ENCODE assay signal across 29 cellular contexts in the genomic region with DNA sequence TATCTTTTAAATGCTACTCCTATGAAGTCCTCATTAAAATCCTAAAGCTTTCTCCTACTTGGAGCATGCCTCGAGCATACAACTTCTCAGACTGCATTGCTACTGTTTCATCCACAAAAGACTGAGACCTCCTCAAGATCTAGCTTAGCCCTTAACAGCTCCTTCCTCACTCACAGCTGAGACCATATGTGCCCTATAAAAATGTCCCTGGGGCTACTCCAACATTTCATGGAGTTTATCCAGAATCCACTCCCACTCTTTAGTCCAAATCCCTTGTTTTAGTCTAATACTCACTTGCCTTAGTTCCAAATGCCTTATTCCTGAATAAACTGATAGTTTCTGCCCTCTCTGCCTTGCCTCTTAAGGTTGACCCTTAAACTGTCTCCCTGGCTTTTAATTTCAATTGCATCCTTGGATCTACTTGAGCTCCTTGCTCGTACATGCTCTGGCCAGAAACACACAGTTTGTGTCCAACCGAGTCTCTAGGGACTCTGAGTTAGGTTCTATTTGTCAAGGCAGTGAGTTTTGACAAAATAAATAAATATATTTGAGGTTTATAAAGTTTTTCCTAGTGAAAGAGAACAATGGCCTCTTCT. TPM values are rescaled to one million over a fixed set of nuclear protein-coding genes. Genes with fewer than 3 reads are reported as not detected.
A peak's percentile ranks its signal among the peaks of the same experiment; 100 is the strongest.
DNase-seq lines count a peak whose midpoint lies in the region; ATAC-seq and FAIRE-seq lines count a peak whose summit lies in the region.
"Had no signal": no experiment of that assay in that cellular context is flagged by ENCODE, and none has a peak within 500 bp of the region (broad histone marks: within the 10 kb centered on the region; RNA-seq: fewer than 3 reads in every experiment).

No MANE protein-coding gene starts in this region.

- no peaks in the 10 kb centered on the region for H3K9me3 ChIP-seq in aorta (ENCODE audit: control insufficient read depth, low read length)
- H3K9me3 ChIP-seq: SK-N-SH, tibial nerve had no signal

- no peak overlapping the region for H3K4me3 ChIP-seq in aorta (ENCODE audit: low read length in 2 of 2)
- H3K4me3 ChIP-seq: tibial nerve had no signal

- intact Hi-C loops in left ventricle myocardium superior (cut with micrococcal nuclease): no loop called here
- intact Hi-C loops in aorta (cut with DNase I): loop anchor here in 1 of 2 donors (10.0 kb wide), 1 partner anchor 178 kb away; no protein-coding TSS in a partner anchor
- intact Hi-C loops in posterior vena cava (cut with DNase I): no loop called here

- no peaks in the 10 kb centered on the region for H3K27me3 ChIP-seq in aorta (ENCODE audit: control insufficient read depth in 1 of 2, insufficient read depth in 2 of 2, low read length in 1 of 2)
- H3K27me3 ChIP-seq: tibial nerve had no signal

- H3K4me1 ChIP-seq in aorta (ENCODE audit: control insufficient read depth in 1 of 2, insufficient read depth in 2 of 2, low read length in 2 of 2): no peaks in the 10 kb centered on the region

- peak overlapping the region in 1 of 2 donors; percentile 51 for H3K27ac ChIP-seq in aorta (ENCODE audit: low read depth in 1 of 2, low read length in 2 of 2)
- H3K27ac ChIP-seq: 22Rv1, tibial nerve had no signal

- WGBS in aorta, 2 donors: 3 to 8% methylated on average over 3 of the region's 3 CpGs

- peak; percentile 82 for ATAC-seq in left ventricle myocardium superior
- peak; percentile 27 for ATAC-seq in aorta (ENCODE audit: low FRiP score)
- ATAC-seq: activated CD4-positive, alpha-beta T cell treated with anti-CD3 and anti-CD28 coated beads for 36 hours; activated naive CD8-positive, alpha-beta T cell treated with anti-CD3 and anti-CD28 coated beads, Interleukin-2, amount 50 U/mL, for 24 hours had no signal

- H3K36me3 ChIP-seq in aorta (ENCODE audit: control insufficient read depth in 1 of 2, insufficient read depth in 2 of 2, low read length in 1 of 2): no peaks in the 10 kb centered on the region
- H3K36me3 ChIP-seq: tibial nerve had no signal

- peak; percentile 29 for DNase-seq in DMS 273 (lab: John Stamatoyannopoulos, UW; ENCODE audit: unreplicated experiment)
- no peak for DNase-seq in DMS 273 treated with DMSO at 0.1 percent for 48 hours (lab: John Stamatoyannopoulos, UW)
- no peak for DNase-seq in left ventricle myocardium superior
- DNase-seq in aorta: no peak
- no peak for DNase-seq in H4 (ENCODE audit: low spot score)
- no peak for DNase-seq in posterior vena cava (ENCODE audit: low spot score)
- no peak for DNase-seq in NCI-H2081 (lab: John Stamatoyannopoulos, UW)
- DNase-seq: activated CD4-positive, alpha-beta T cell treated with anti-CD3 and anti-CD28 coated beads for 36 hours; activated gamma-delta T cell treated with Interleukin-2 at 50 U/mL for 16 hours; activated naive CD8-positive, alpha-beta T cell treated with anti-CD3 and anti-CD28 coated beads, Interleukin-2, amount 50 U/mL, for 24 hours; activated T-cell treated with anti-CD3 and anti-CD28 coated beads, Interleukin-2, amount 50 U/mL, for 24 hours; cortex of kidney; H9; head of caudate nucleus; Karpas-422; mesendoderm; NCI-H187; NCI-H526 treated with DMSO at 0.1 percent for 48 hours; occipital lobe; retina; RPMI8226; SK-N-SH; stimulated activated CD4-positive, alpha-beta T cell treated with anti-CD3 and anti-CD28 coated beads, Interleukin-12 subunit alpha, Interleukin-12 subunit beta, amount 100 ng/mL, for 4 hours; stimulated activated CD4-positive, alpha-beta T cell treated with anti-CD3 and anti-CD28 coated beads, Interleukin-4, amount 100 ng/mL, for 24 hours; stimulated activated naive CD4-positive, alpha-beta T cell treated with Interleukin-2 at 50 U/mL for 16 hours; T-helper 2 cell had no signal

- FAIRE-seq in endometrium (lab: Jason Lieb, UNC): peak; percentile 78

RNA-seq across cellular contexts. Expression of a gene that starts 47.3 kb away (rescaled TPM):
- total RNA-seq in left ventricle myocardium superior (63.7 TPM), aorta (10 to 100 TPM; 35.1 to 47.0 TPM), posterior vena cava (10 to 100 TPM; 55.7 to 56.3 TPM)
- 10 to 100 TPM; 14.9 to 16.0 TPM for polyA plus RNA-seq in aorta
- total RNA-seq in H4 (2014; rRNA removed; shearing (Covaris generic)): 14.3 and 22.2 TPM in 2 replicates
